Comparison of ENCODE assay signal across 13 cellular contexts in genomic region chr5:159456261-159456660, GRCh38.
DNase-seq lines count a peak whose midpoint lies in the region; ATAC-seq lines count a peak whose summit lies in the region.
"Had no signal": no experiment of that assay in that cellular context is flagged by ENCODE, and none has a peak within 500 bp of the region (broad histone marks: within the 10 kb centered on the region; RNA-seq: fewer than 3 reads in every experiment).

No MANE protein-coding gene starts in this region.

- H3K27me3 Mint-ChIP-seq in activated naive CD8-positive, alpha-beta T cell treated with anti-CD3 and anti-CD28 coated beads, Interleukin-2, amount 50 U/mL, for 24 hours: peaks cover 26% of the 10 kb centered on the region
- H3K27me3 Mint-ChIP-seq: brain had no signal

- H3K36me3 Mint-ChIP-seq in activated naive CD8-positive, alpha-beta T cell treated with anti-CD3 and anti-CD28 coated beads, Interleukin-2, amount 50 U/mL, for 24 hours (ENCODE audit: low read depth): no peaks in the 10 kb centered on the region
- H3K36me3 Mint-ChIP-seq: brain; CD8-positive, alpha-beta T cell had no signal

- H3K9me3 Mint-ChIP-seq in activated naive CD8-positive, alpha-beta T cell treated with anti-CD3 and anti-CD28 coated beads, Interleukin-2, amount 50 U/mL, for 24 hours: peaks cover 6% of the 10 kb centered on the region
- H3K9me3 Mint-ChIP-seq: brain; CD8-positive, alpha-beta T cell had no signal

- H3K4me1 Mint-ChIP-seq in activated naive CD8-positive, alpha-beta T cell treated with anti-CD3 and anti-CD28 coated beads, Interleukin-2, amount 50 U/mL, for 24 hours: peaks cover 50% of the 10 kb centered on the region

- H3K4me3 Mint-ChIP-seq in activated naive CD8-positive, alpha-beta T cell treated with anti-CD3 and anti-CD28 coated beads, Interleukin-2, amount 50 U/mL, for 24 hours: no peak overlapping the region
- H3K4me3 Mint-ChIP-seq: brain; CD8-positive, alpha-beta T cell had no signal

- DNase-seq in activated naive CD8-positive, alpha-beta T cell treated with anti-CD3 and anti-CD28 coated beads, Interleukin-2, amount 50 U/mL, for 24 hours: no peak
- DNase-seq in germinal center (ENCODE audit: low spot score) (no peak), NCI-H526 treated with DMSO at 0.1 percent for 48 hours (lab: John Stamatoyannopoulos, UW) (no peak)
- no peak for DNase-seq in activated effector memory CD4-positive, alpha-beta T cell treated with Interleukin-2 at 50 U/mL for 16 hours
- DNase-seq: foreskin melanocyte, GF-D8, OCI-M1, small intestine had no signal

- H3K27ac Mint-ChIP-seq in activated naive CD8-positive, alpha-beta T cell treated with anti-CD3 and anti-CD28 coated beads, Interleukin-2, amount 50 U/mL, for 24 hours: peak overlapping the region; percentile 80
- H3K27ac Mint-ChIP-seq: brain; CD8-positive, alpha-beta T cell had no signal

- ATAC-seq in GM18907 (IDR thresholded peaks at IDR 0.05; ENCODE audit: unreplicated experiment) (peak; percentile 10), GM21529 (IDR thresholded peaks at IDR 0.05; ENCODE audit: unreplicated experiment) (peak; percentile 2), HG03097 (IDR thresholded peaks at IDR 0.05; ENCODE audit: low FRiP score, unreplicated experiment) (peak; percentile 2)
- ATAC-seq in activated naive CD8-positive, alpha-beta T cell treated with anti-CD3 and anti-CD28 coated beads, Interleukin-2, amount 50 U/mL, for 24 hours: no peak
